Comparison of ENCODE assay signal across 10 cellular contexts in genomic region chr5:119273391-119273839, GRCh38.
DNase-seq lines count a peak whose midpoint lies in the region; ATAC-seq and TF ChIP-seq lines count a peak whose summit lies in the region.
"Had no signal": no experiment of that assay in that cellular context is flagged by ENCODE, and none has a peak within 500 bp of the region (broad histone marks: within the 10 kb centered on the region; RNA-seq: fewer than 3 reads in every experiment).

No MANE protein-coding gene starts in this region.

- H4K20me1 ChIP-seq in neural progenitor cell (ENCODE audit: low read depth) = peaks cover 7% of the 10 kb centered on the region

- H3K36me3 Mint-ChIP-seq in activated naive CD8-positive, alpha-beta T cell treated with anti-CD3 and anti-CD28 coated beads for 36 hours = peaks cover 55% of the 10 kb centered on the region
- H3K36me3 Mint-ChIP-seq in neural progenitor cell = peaks cover 5% of the 10 kb centered on the region
- H3K36me3 Mint-ChIP-seq: brain had no signal

- peak overlapping the region; percentile 96 for H3K27ac Mint-ChIP-seq in activated naive CD8-positive, alpha-beta T cell treated with anti-CD3 and anti-CD28 coated beads for 36 hours
- no peak overlapping the region for H3K27ac Mint-ChIP-seq in neural progenitor cell

- ATAC-seq in HG03342 (IDR thresholded peaks at IDR 0.05; ENCODE audit: unreplicated experiment) (no peak), GM21825 (IDR thresholded peaks at IDR 0.05; ENCODE audit: unreplicated experiment) (no peak)

- peak overlapping the region; percentile 83 for H3K4me3 Mint-ChIP-seq in activated naive CD8-positive, alpha-beta T cell treated with anti-CD3 and anti-CD28 coated beads for 36 hours
- H3K4me3 Mint-ChIP-seq in neural progenitor cell = no peak overlapping the region

- peak; percentile 2 for DNase-seq in NCI-H2227 treated with DMSO at 0.1 percent for 48 hours (lab: John Stamatoyannopoulos, UW)
- no peak for DNase-seq in activated naive CD8-positive, alpha-beta T cell treated with anti-CD3 and anti-CD28 coated beads for 36 hours
- no peak for DNase-seq in neural progenitor cell (ENCODE audit: low spot score)
- DNase-seq in HCEC 1CT = no peak
- DNase-seq in cortex of kidney (lab: John Stamatoyannopoulos, UW) = no peak
- DNase-seq: nucleus accumbens had no signal

- peaks cover 12% of the 10 kb centered on the region for H3K4me1 ChIP-seq in neural progenitor cell

- no peaks in the 10 kb centered on the region for H3K27me3 ChIP-seq in neural progenitor cell

- H3K27ac ChIP-seq in neural progenitor cell = no peak overlapping the region

- no peak overlapping the region for H3K9ac ChIP-seq in neural progenitor cell

- H3F3A ChIP-seq in neural progenitor cell (ENCODE audit: low read depth) = peaks cover 7% of the 10 kb centered on the region

- peaks cover 37% of the 10 kb centered on the region for H3K79me2 ChIP-seq in neural progenitor cell (ENCODE audit: low read depth)

- no peaks in the 10 kb centered on the region for H3K27me3 Mint-ChIP-seq in activated naive CD8-positive, alpha-beta T cell treated with anti-CD3 and anti-CD28 coated beads for 36 hours
- peaks cover 5% of the 10 kb centered on the region for H3K27me3 Mint-ChIP-seq in neural progenitor cell (ENCODE audit: insufficient read depth, low read depth)

- H3K4me3 ChIP-seq in GM08714 (ENCODE audit: low read length) (peak overlapping the region; percentile 6; the same call in 1 of the 2 replicates), neural progenitor cell (no peak overlapping the region)

- peak overlapping the region; percentile 12 for H3K4me2 ChIP-seq in neural progenitor cell

- H3K9me3 Mint-ChIP-seq in activated naive CD8-positive, alpha-beta T cell treated with anti-CD3 and anti-CD28 coated beads for 36 hours = no peaks in the 10 kb centered on the region
- H3K9me3 Mint-ChIP-seq in neural progenitor cell = no peaks in the 10 kb centered on the region

- no peak overlapping the region for H2AFZ ChIP-seq in neural progenitor cell (replicated peaks)

- H3K9me3 ChIP-seq in neural progenitor cell (ENCODE audit: low read depth) = no peaks in the 10 kb centered on the region

- no peaks in the 10 kb centered on the region for H3K36me3 ChIP-seq in neural progenitor cell

- H3K4me1 Mint-ChIP-seq in activated naive CD8-positive, alpha-beta T cell treated with anti-CD3 and anti-CD28 coated beads for 36 hours = peaks cover 75% of the 10 kb centered on the region
- H3K4me1 Mint-ChIP-seq in neural progenitor cell = peaks cover 9% of the 10 kb centered on the region

- TF ChIP-seq CTCF in neural progenitor cell (IDR thresholded peaks at IDR 0.05) = no peak
